11 cellular contexts compared by ENCODE assay signal in the genomic region with DNA sequence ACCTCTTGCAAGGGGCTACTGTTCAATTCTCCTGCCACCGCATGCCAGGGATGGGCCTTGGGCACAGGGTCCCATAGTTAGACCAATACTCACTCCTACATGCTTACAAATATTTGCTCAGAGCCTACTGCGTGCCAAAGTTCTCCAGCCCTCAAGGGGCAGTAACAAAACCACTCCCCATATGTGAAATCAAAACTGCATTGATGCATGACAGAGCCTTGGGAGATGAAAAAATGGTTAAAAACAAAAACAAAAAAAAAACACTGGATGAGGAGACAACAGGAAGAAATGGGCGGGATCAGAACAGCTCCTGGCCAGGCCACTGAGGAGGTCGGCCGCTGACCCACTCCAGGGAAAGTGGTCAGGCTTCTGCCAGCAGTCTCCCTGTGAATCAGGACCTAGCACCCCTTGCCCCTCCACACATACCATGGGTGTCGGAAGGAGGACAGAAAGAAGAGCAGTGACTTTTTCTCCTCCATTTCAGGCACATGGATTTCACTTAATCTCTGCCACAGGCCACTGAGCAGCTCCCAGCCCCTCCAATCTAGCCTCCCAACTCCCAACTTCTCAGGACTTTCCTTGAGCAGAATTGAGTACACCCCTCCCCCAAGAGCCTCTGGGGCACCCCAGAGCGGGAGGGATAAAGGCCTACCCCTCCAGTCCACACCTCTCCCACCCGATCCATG. TPM values are rescaled to one million over a fixed set of nuclear protein-coding genes. Genes with fewer than 3 reads are reported as not detected.
A peak's percentile ranks its signal among the peaks of the same experiment; 100 is the strongest.
DNase-seq lines count a peak whose midpoint lies in the region; ATAC-seq and TF ChIP-seq lines count a peak whose summit lies in the region.
"Had no signal": no experiment of that assay in that cellular context is flagged by ENCODE, and none has a peak within 500 bp of the region (broad histone marks: within the 10 kb centered on the region; RNA-seq: fewer than 3 reads in every experiment).

No MANE protein-coding gene starts in this region.

- H3K27me3 ChIP-seq in CD4-positive, alpha-beta T cell (ENCODE audit: control insufficient read depth, insufficient read depth, low read length) = no peaks in the 10 kb centered on the region
- H3K27me3 ChIP-seq in right atrium auricular region = no peaks in the 10 kb centered on the region
- no peaks in the 10 kb centered on the region for H3K27me3 ChIP-seq in parathyroid adenoma (ENCODE audit: control insufficient read depth, insufficient read depth, low read length)

- intact Hi-C loops in CD4-positive, alpha-beta T cell (cut with DNase I, micrococcal nuclease) = no loop called here

- peak overlapping the region; percentile 15 for H2AFZ ChIP-seq in parathyroid adenoma

- POLR2A ChIA-PET in CD4-positive, alpha-beta T cell (lab: Charles Lee) = no interaction called here
- POLR2A ChIA-PET in WTC11 (lab: Charles Lee) = no interaction called here

- peaks cover 4% of the 10 kb centered on the region for H3K36me3 Mint-ChIP-seq in CD4-positive, alpha-beta T cell (ENCODE audit: low read depth)
- H3K36me3 Mint-ChIP-seq in WTC11 = peaks cover 7% of the 10 kb centered on the region

- CTCF ChIA-PET in CD4-positive, alpha-beta T cell (lab: Charles Lee) = no interaction called here
- CTCF ChIA-PET in WTC11 (lab: Charles Lee) = interaction anchor here (8.2 to 18.3 kb wide), 2 partner anchors 9 to 27 kb away, joined by 142 to 218 read pairs; no protein-coding TSS in a partner anchor

- no peak overlapping the region for H3K4me2 ChIP-seq in parathyroid adenoma (ENCODE audit: low read length)

- no peak for DNase-seq in CD4-positive, alpha-beta T cell
- DNase-seq in WTC11 (ENCODE audit: low spot score) (no peak), right atrium auricular region (ENCODE audit: low spot score) (no peak), COR-L47 (lab: John Stamatoyannopoulos, UW) (no peak), NCI-H748 treated with DMSO at 0.1 percent for 48 hours (lab: John Stamatoyannopoulos, UW) (no peak)
- no peak for DNase-seq in activated CD4-positive, alpha-beta T cell treated with anti-CD3 and anti-CD28 coated beads, Interleukin-2, amount 50 U/mL, for 48 hours
- DNase-seq: erythroblast had no signal

- H3K9me3 Mint-ChIP-seq in CD4-positive, alpha-beta T cell = no peaks in the 10 kb centered on the region
- H3K9me3 Mint-ChIP-seq in WTC11 = no peaks in the 10 kb centered on the region

- H3K27me3 Mint-ChIP-seq in CD4-positive, alpha-beta T cell = no peaks in the 10 kb centered on the region
- no peaks in the 10 kb centered on the region for H3K27me3 Mint-ChIP-seq in WTC11 (ENCODE audit: low read depth)

- no peak for TF ChIP-seq CTCF in CD4-positive, alpha-beta T cell (IDR thresholded peaks at IDR 0.05)
- TF ChIP-seq CTCF in WTC11 (IDR thresholded peaks at IDR 0.05) (no peak), right atrium auricular region (IDR thresholded peaks at IDR 0.05) (no peak), parathyroid adenoma (IDR thresholded peaks at IDR 0.05) (no peak)

- no peak for ATAC-seq in CD4-positive, alpha-beta T cell (ENCODE audit: poor library complexity)
- ATAC-seq in WTC11 (no peak), HG03025 (IDR thresholded peaks at IDR 0.05; ENCODE audit: low FRiP score, unreplicated experiment) (no peak)

- H3K4me1 ChIP-seq in right atrium auricular region = peaks cover 0 to 81% of the 10 kb centered on the region in 2 donors
- H3K4me1 ChIP-seq in parathyroid adenoma = peaks cover 40% of the 10 kb centered on the region

- peaks cover 15% of the 10 kb centered on the region for H3K4me1 Mint-ChIP-seq in CD4-positive, alpha-beta T cell (ENCODE audit: low read depth)
- H3K4me1 Mint-ChIP-seq in WTC11 = peaks cover 49% of the 10 kb centered on the region

- no peak overlapping the region for H3K27ac Mint-ChIP-seq in CD4-positive, alpha-beta T cell
- H3K27ac Mint-ChIP-seq in WTC11 = peak overlapping the region; percentile 86

- peak overlapping the region; percentile 79 to 82 for H3K4me3 ChIP-seq in right atrium auricular region
- H3K4me3 ChIP-seq in parathyroid adenoma (ENCODE audit: low read depth, low read length) = no peak overlapping the region

- H3K79me2 ChIP-seq in parathyroid adenoma = no peaks in the 10 kb centered on the region

- H3K4me3 Mint-ChIP-seq in CD4-positive, alpha-beta T cell = peak overlapping the region; percentile 32
- peak overlapping the region; percentile 75 for H3K4me3 Mint-ChIP-seq in WTC11

- no peak overlapping the region for H3K27ac ChIP-seq in CD4-positive, alpha-beta T cell (ENCODE audit: low read depth, low read length)
- H3K27ac ChIP-seq in right atrium auricular region = peak overlapping the region; percentile 91 to 94
- peak overlapping the region; percentile 20 for H3K27ac ChIP-seq in parathyroid adenoma

- H3K9me3 ChIP-seq in CD4-positive, alpha-beta T cell (ENCODE audit: control insufficient read depth, low read length) = no peaks in the 10 kb centered on the region
- no peaks in the 10 kb centered on the region for H3K9me3 ChIP-seq in right atrium auricular region
- H3K9me3 ChIP-seq in parathyroid adenoma (ENCODE audit: control insufficient read depth, low read length) = no peaks in the 10 kb centered on the region

- H3K36me3 ChIP-seq in right atrium auricular region (no peaks in the 10 kb centered on the region), parathyroid adenoma (ENCODE audit: control insufficient read depth, insufficient read depth, low read length) (no peaks in the 10 kb centered on the region)

- H3K9ac ChIP-seq in parathyroid adenoma = no peak overlapping the region

TF ChIP-seq in WTC11, 78 proteins besides CTCF, POLR2A, EP300 and RAD21:
- TF ChIP-seq PRRX2 (CRISPR knock-in tag; IDR thresholded peaks at IDR 0.05) (no peak), JAZF1 (CRISPR knock-in tag; IDR thresholded peaks at IDR 0.05) (no peak)

RNA-seq across cellular contexts. Expression of gene PLXNB1, which starts 2.8 kb away (rescaled TPM):
- 1 to 10 TPM; 1.1 to 2.0 TPM for total RNA-seq in CD4-positive, alpha-beta T cell
- 119 to 143 TPM (median 125 TPM) in 3 replicates for total RNA-seq in WTC11 (2021)
- total RNA-seq in right atrium auricular region = 10 to 100 TPM; 69.4 to 73.0 TPM

RNA-seq across cellular contexts. Expression of gene CCDC51, which starts 12.8 kb away (rescaled TPM):
- total RNA-seq in CD4-positive, alpha-beta T cell = 1 to 10 TPM; 5.5 to 5.8 TPM
- total RNA-seq in WTC11 (2021) (23.9 to 25.1 TPM (median 24.7 TPM) in 3 replicates), right atrium auricular region (1 to 10 TPM; 8.4 to 9.2 TPM)

RNA-seq across cellular contexts. Expression of gene TMA7, which starts 13.0 kb away (rescaled TPM):
- 100 to 1,000 TPM; 289 to 297 TPM for total RNA-seq in CD4-positive, alpha-beta T cell
- total RNA-seq in WTC11 (2021) (281 to 318 TPM (median 285 TPM) in 3 replicates), right atrium auricular region (100 to 1,000 TPM; 194 to 286 TPM)

RNA-seq across cellular contexts. Expression of gene ATRIP, which starts 19.4 kb away (rescaled TPM):
- total RNA-seq in CD4-positive, alpha-beta T cell = 10 to 100 TPM in 1 of 2 experiments, 1 to 10 TPM in 1; 8.8 to 10.3 TPM
- total RNA-seq in WTC11 (2021) = 15.5 to 18.2 TPM (median 15.6 TPM) in 3 replicates
- total RNA-seq in right atrium auricular region = 1 to 10 TPM; 2.0 to 3.1 TPM

RNA-seq across cellular contexts. Expression of gene FBXW12, which starts 55.1 kb away (rescaled TPM):
- not detected for total RNA-seq in CD4-positive, alpha-beta T cell
- total RNA-seq in WTC11 (2021) (1.9 to 2.5 TPM (median 2.0 TPM) in 3 replicates), right atrium auricular region (not detected)
- total RNA-seq: activated CD8-positive, alpha-beta memory T cell treated with anti-CD3 and anti-CD28 coated beads for 36 hours; HT1080 had no signal

Comparison
In these comparisons a context has a peak if more than half of its experiments do, and no peak if none do; other contexts are left out.
1. RNA of gene PLXNB1, which starts 2.8 kb away (total RNA-seq): 119 to 143 TPM in WTC11 and 69.4 to 73.0 TPM in right atrium auricular region; 1.1 to 2.0 TPM in CD4-positive, alpha-beta T cell; every median in the first group is over 10 times any median in the second.